Comparison of ENCODE assay signal across 21 cellular contexts in genomic region chr2:157459486-157459885, GRCh38. TPM values are rescaled to one million over a fixed set of nuclear protein-coding genes. Genes with fewer than 3 reads are reported as not detected.
DNase-seq lines count a peak whose midpoint lies in the region; ATAC-seq lines count a peak whose summit lies in the region.
"Had no signal": no experiment of that assay in that cellular context is flagged by ENCODE, and none has a peak within 500 bp of the region (broad histone marks: within the 10 kb centered on the region; RNA-seq: fewer than 3 reads in every experiment).

No MANE protein-coding gene starts in this region.

- H3K4me3 ChIP-seq in mesenchymal stem cell (ENCODE audit: insufficient read depth in 1 of 2, low read depth in 1 of 2, low read length in 2 of 2): no peak overlapping the region
- H3K4me3 ChIP-seq: adrenal gland, GM23248, heart left ventricle, left lung had no signal

- no peak overlapping the region for H3K4me2 ChIP-seq in mesenchymal stem cell (ENCODE audit: low read length, poor library complexity, severe bottlenecking)

- H3K23ac ChIP-seq in mesenchymal stem cell (ENCODE audit: low read length in 2 of 2): no peak overlapping the region

- no peaks in the 10 kb centered on the region for H3K27me3 Mint-ChIP-seq in activated naive CD8-positive, alpha-beta T cell
- H3K27me3 Mint-ChIP-seq in activated naive CD8-positive, alpha-beta T cell treated with anti-CD3 and anti-CD28 coated beads for 36 hours: no peaks in the 10 kb centered on the region
- no peaks in the 10 kb centered on the region for H3K27me3 Mint-ChIP-seq in T-cell
- no peaks in the 10 kb centered on the region for H3K27me3 Mint-ChIP-seq in stimulated activated naive CD8-positive, alpha-beta T cell treated with anti-CD3 and anti-CD28 coated beads, Interleukin-15, amount 100 ng/mL, for 72 hours
- H3K27me3 Mint-ChIP-seq: CD4-positive, alpha-beta memory T cell; dendritic cell treated with granulocyte-macrophage colony-stimulating factor and Interleukin-4, amounts not matched to agents 40 ng/mL and 50 ng/mL, for 4 days; IgD-negative memory B cell had no signal

- no peak for DNase-seq in activated naive CD8-positive, alpha-beta T cell treated with anti-CD3 and anti-CD28 coated beads for 36 hours
- DNase-seq in T-cell: no peak
- no peak for DNase-seq in mesenchymal stem cell
- DNase-seq in stimulated activated naive CD8-positive, alpha-beta T cell treated with anti-CD3 and anti-CD28 coated beads, Interleukin-15, amount 100 ng/mL, for 72 hours: no peak
- DNase-seq: activated CD4-positive, alpha-beta T cell treated with anti-CD3 and anti-CD28 coated beads, Interleukin-2, amount 50 U/mL, for 1 hour; adrenal gland; CD4-positive, alpha-beta memory T cell; DMS53; GF-D8; GM23248; heart left ventricle; left lung; NCI-H146; NCI-H2171 had no signal

- H3K36me3 Mint-ChIP-seq in activated naive CD8-positive, alpha-beta T cell: peaks cover 3% of the 10 kb centered on the region
- H3K36me3 Mint-ChIP-seq in activated naive CD8-positive, alpha-beta T cell treated with anti-CD3 and anti-CD28 coated beads for 36 hours: peaks cover 21% of the 10 kb centered on the region
- no peaks in the 10 kb centered on the region for H3K36me3 Mint-ChIP-seq in T-cell
- H3K36me3 Mint-ChIP-seq: CD4-positive, alpha-beta memory T cell; IgD-negative memory B cell had no signal

- peak overlapping the region; percentile 50 for H3K4me3 Mint-ChIP-seq in activated naive CD8-positive, alpha-beta T cell
- H3K4me3 Mint-ChIP-seq in activated naive CD8-positive, alpha-beta T cell treated with anti-CD3 and anti-CD28 coated beads for 36 hours: no peak overlapping the region
- peak overlapping the region in 2 of 3 donors; percentile 22 to 47 for H3K4me3 Mint-ChIP-seq in T-cell
- H3K4me3 Mint-ChIP-seq in stimulated activated naive CD8-positive, alpha-beta T cell treated with anti-CD3 and anti-CD28 coated beads, Interleukin-15, amount 100 ng/mL, for 72 hours: peak overlapping the region; percentile 11 to 40
- H3K4me3 Mint-ChIP-seq: dendritic cell treated with granulocyte-macrophage colony-stimulating factor and Interleukin-4, amounts not matched to agents 40 ng/mL and 50 ng/mL, for 4 days; IgD-negative memory B cell had no signal

- no peaks in the 10 kb centered on the region for H3K27me3 ChIP-seq in mesenchymal stem cell (ENCODE audit: control insufficient read depth in 1 of 2, insufficient read depth in 1 of 2, low read length in 2 of 2)
- H3K27me3 ChIP-seq: adrenal gland, heart left ventricle, left lung, neutrophil had no signal

- H3K27ac ChIP-seq in mesenchymal stem cell (ENCODE audit: low read length, poor library complexity, severe bottlenecking): peak overlapping the region; percentile 89
- H3K27ac ChIP-seq: adrenal gland, GM23248, heart left ventricle, left lung, neutrophil had no signal

- H4K91ac ChIP-seq in mesenchymal stem cell (ENCODE audit: low read length): no peak overlapping the region

- H3K27ac Mint-ChIP-seq in activated naive CD8-positive, alpha-beta T cell: peak overlapping the region; percentile 67
- no peak overlapping the region for H3K27ac Mint-ChIP-seq in activated naive CD8-positive, alpha-beta T cell treated with anti-CD3 and anti-CD28 coated beads for 36 hours
- H3K27ac Mint-ChIP-seq in T-cell: peak overlapping the region; percentile 74
- H3K27ac Mint-ChIP-seq in stimulated activated naive CD8-positive, alpha-beta T cell treated with anti-CD3 and anti-CD28 coated beads, Interleukin-15, amount 100 ng/mL, for 72 hours: no peak overlapping the region
- H3K27ac Mint-ChIP-seq: dendritic cell treated with granulocyte-macrophage colony-stimulating factor and Interleukin-4, amounts not matched to agents 40 ng/mL and 50 ng/mL, for 4 days; IgD-negative memory B cell had no signal

- no peak overlapping the region for H4K8ac ChIP-seq in mesenchymal stem cell (ENCODE audit: low read length)

- H3K9me3 ChIP-seq in mesenchymal stem cell (ENCODE audit: control insufficient read depth, low read length): no peaks in the 10 kb centered on the region
- H3K9me3 ChIP-seq: adrenal gland, heart left ventricle, left lung, neutrophil had no signal

- no peak for ATAC-seq in T-cell (replicated peaks in 1 of 4)
- ATAC-seq in stimulated activated naive CD8-positive, alpha-beta T cell treated with anti-CD3 and anti-CD28 coated beads, Interleukin-15, amount 100 ng/mL, for 72 hours: no peak
- no peak for ATAC-seq in GM18861 (IDR thresholded peaks at IDR 0.05; ENCODE audit: unreplicated experiment)
- ATAC-seq in GM21367 (IDR thresholded peaks at IDR 0.05; ENCODE audit: unreplicated experiment): no peak
- ATAC-seq: heart left ventricle had no signal

- H2AFZ ChIP-seq in mesenchymal stem cell (ENCODE audit: low read depth, low read length): no peak overlapping the region
- H2AFZ ChIP-seq: GM23248 had no signal

- no peak overlapping the region for H2BK120ac ChIP-seq in mesenchymal stem cell (ENCODE audit: low read depth, low read length)

- H3K4me1 ChIP-seq in mesenchymal stem cell (ENCODE audit: control insufficient read depth, insufficient read depth, low read depth, low read length): peaks cover 1% of the 10 kb centered on the region
- H3K4me1 ChIP-seq: adrenal gland had no signal

- no peaks in the 10 kb centered on the region for H3K9me3 Mint-ChIP-seq in activated naive CD8-positive, alpha-beta T cell (ENCODE audit: low read depth)
- peaks cover 1% of the 10 kb centered on the region for H3K9me3 Mint-ChIP-seq in activated naive CD8-positive, alpha-beta T cell treated with anti-CD3 and anti-CD28 coated beads for 36 hours
- no peaks in the 10 kb centered on the region for H3K9me3 Mint-ChIP-seq in T-cell
- no peaks in the 10 kb centered on the region for H3K9me3 Mint-ChIP-seq in stimulated activated naive CD8-positive, alpha-beta T cell treated with anti-CD3 and anti-CD28 coated beads, Interleukin-15, amount 100 ng/mL, for 72 hours
- H3K9me3 Mint-ChIP-seq: dendritic cell treated with granulocyte-macrophage colony-stimulating factor and Interleukin-4, amounts not matched to agents 40 ng/mL and 50 ng/mL, for 4 days; IgD-negative memory B cell had no signal

- 100% methylated on average over 2 of the region's 6 CpGs for WGBS in mesenchymal stem cell

- no peak overlapping the region for H3K4ac ChIP-seq in mesenchymal stem cell (ENCODE audit: low read depth in 1 of 2, low read length in 2 of 2)

- CTCF ChIA-PET in T-cell (lab: Charles Lee): interaction anchor here (0.9 kb wide), 2 partner anchors 18 to 132 kb away, joined by 3 read pairs; no protein-coding TSS in a partner anchor

- H2BK12ac ChIP-seq in mesenchymal stem cell (ENCODE audit: low read length in 2 of 2): no peak overlapping the region

- H3K79me1 ChIP-seq in mesenchymal stem cell (replicated peaks; ENCODE audit: low read length, poor library complexity, severe bottlenecking): no peaks in the 10 kb centered on the region

- H2BK5ac ChIP-seq in mesenchymal stem cell (ENCODE audit: low read depth, low read length, poor library complexity, severe bottlenecking): no peak overlapping the region

- H3K4me1 Mint-ChIP-seq in activated naive CD8-positive, alpha-beta T cell (ENCODE audit: low read depth): peaks cover 85% of the 10 kb centered on the region
- H3K4me1 Mint-ChIP-seq in activated naive CD8-positive, alpha-beta T cell treated with anti-CD3 and anti-CD28 coated beads for 36 hours: peaks cover 79% of the 10 kb centered on the region
- peaks cover 68 to 78% (median 70%) of the 10 kb centered on the region in 3 donors for H3K4me1 Mint-ChIP-seq in T-cell
- peaks cover 88% of the 10 kb centered on the region for H3K4me1 Mint-ChIP-seq in stimulated activated naive CD8-positive, alpha-beta T cell treated with anti-CD3 and anti-CD28 coated beads, Interleukin-15, amount 100 ng/mL, for 72 hours

- H3K36me3 ChIP-seq in mesenchymal stem cell (ENCODE audit: control insufficient read depth in 1 of 2, insufficient read depth in 2 of 2, low read depth in 1 of 2, low read length in 2 of 2): no peaks in the 10 kb centered on the region
- H3K36me3 ChIP-seq: adrenal gland, heart left ventricle, left lung, neutrophil had no signal

- H3K9ac ChIP-seq in mesenchymal stem cell (ENCODE audit: low read length): no peak overlapping the region
- H3K9ac ChIP-seq: GM23248 had no signal

- POLR2A ChIA-PET in T-cell (lab: Charles Lee): interaction anchor here (0.6 to 0.7 kb wide), 3 partner anchors 28 to 1002 kb away, joined by 4 read pairs; no protein-coding TSS in a partner anchor

- H2AK5ac ChIP-seq in mesenchymal stem cell (ENCODE audit: low read length, severe bottlenecking): no peak overlapping the region

- no peak overlapping the region for H3K18ac ChIP-seq in mesenchymal stem cell (ENCODE audit: low read depth in 1 of 2, low read length in 2 of 2)

- no peak overlapping the region for H3K14ac ChIP-seq in mesenchymal stem cell (ENCODE audit: low read length in 2 of 2)

- H2BK15ac ChIP-seq in mesenchymal stem cell (ENCODE audit: low read depth, poor library complexity, severe bottlenecking): no peak overlapping the region

RNA-seq across cellular contexts. Expression of gene CYTIP, which starts 15.6 kb away (rescaled TPM):
- total RNA-seq in activated naive CD8-positive, alpha-beta T cell treated with anti-CD3 and anti-CD28 coated beads for 36 hours: 100 to 1,000 TPM; 302 to 304 TPM
- 100 to 1,000 TPM; 264 to 465 (median 273) TPM for total RNA-seq in T-cell
- polyA plus RNA-seq in mesenchymal stem cell (2013, experiment 1 of 2): 0.36 TPM
- 0.32 TPM for polyA plus RNA-seq in mesenchymal stem cell (2013, experiment 2 of 2)
- total RNA-seq: endothelial cell of umbilical vein, GM23248 had no signal
- polyA plus RNA-seq: endothelial cell of umbilical vein, GM23248 had no signal

Comparison
In these comparisons a context has a peak if more than half of its experiments do, and no peak if none do; other contexts are left out.
1. H3K27ac Mint-ChIP-seq: peak in activated naive CD8-positive, alpha-beta T cell (single experiment) and T-cell (2 of 2); none in activated naive CD8-positive, alpha-beta T cell treated with anti-CD3 and anti-CD28 coated beads for 36 hours (single experiment) and stimulated activated naive CD8-positive, alpha-beta T cell treated with anti-CD3 and anti-CD28 coated beads, Interleukin-15, amount 100 ng/mL, for 72 hours (0 of 2).